Comparison of ENCODE assay signal across 8 cellular contexts in genomic region chr10:60733189-60733815, GRCh38. TPM values are rescaled to one million over a fixed set of nuclear protein-coding genes. Genes with fewer than 3 reads are reported as not detected.
DNase-seq lines count a peak whose midpoint lies in the region; ATAC-seq and TF ChIP-seq lines count a peak whose summit lies in the region.

No MANE protein-coding gene starts in this region.

- ATAC-seq in Right ventricle myocardium superior (ENCODE audit: poor library complexity) (peak; percentile 45), Right ventricle myocardium inferior (no peak), HG02981 (IDR thresholded peaks at IDR 0.05; ENCODE audit: unreplicated experiment) (peak; percentile 73)

- DNase-seq in Right ventricle myocardium superior (peak; percentile 43), Right ventricle myocardium inferior (ENCODE audit: missing footprints) (no peak), RWPE1 (ENCODE audit: low spot score) (peak; percentile 77), astrocyte of the hippocampus (ENCODE audit: low read depth, low spot score) (peak; percentile 61), iPS-NIHi11 (ENCODE audit: low spot score) (peak; percentile 89), UCSD-AML1 (lab: John Stamatoyannopoulos, UW; ENCODE audit: unreplicated experiment) (no peak)
- DNase-seq in stimulated activated CD4-positive, alpha-beta T cell treated with anti-CD3 and anti-CD28 coated beads, Interleukin-1b, Interleukin-23, amount 100 ng/mL, for 4 hours (ENCODE audit: low read depth in 2 of 2): peak; percentile 18 to 26

- CTCF ChIA-PET in RWPE1 (lab: Yijun Ruan, JAX): interaction anchor here (0.5 to 0.9 kb wide), 4 partner anchors 32 to 292 kb away, joined by 3 to 4 read pairs (median 3); no protein-coding TSS in a partner anchor

- intact Hi-C loops in Right ventricle myocardium superior (cut with DNase I) (no loop called here), Right ventricle myocardium inferior (cut with DNase I) (no loop called here)

- H3K27ac ChIP-seq in RWPE1: no peak overlapping the region

- POLR2A ChIA-PET in RWPE1 (lab: Yijun Ruan, JAX; ENCODE audit: low non-redundant PET): no interaction called here

- peak; percentile 62 for TF ChIP-seq CTCF in RWPE1 (conservative IDR thresholded peaks at IDR 0.05; ENCODE audit: low read depth)

RNA-seq across cellular contexts. Expression of gene CDK1, which starts 45.0 kb away (rescaled TPM):
- total RNA-seq in Right ventricle myocardium superior (2.4 TPM), Right ventricle myocardium inferior (4.1 TPM)

Comparison
In these comparisons a context has a peak if more than half of its experiments do, and no peak if none do; other contexts are left out.
1. DNase-seq: peak in Right ventricle myocardium superior (single experiment), RWPE1 (single experiment), astrocyte of the hippocampus (single experiment), iPS-NIHi11 (single experiment) and stimulated activated CD4-positive, alpha-beta T cell treated with anti-CD3 and anti-CD28 coated beads, Interleukin-1b, Interleukin-23, amount 100 ng/mL, for 4 hours (2 of 2); none in Right ventricle myocardium inferior (single experiment) and UCSD-AML1 (single experiment).